In the genomic region with DNA sequence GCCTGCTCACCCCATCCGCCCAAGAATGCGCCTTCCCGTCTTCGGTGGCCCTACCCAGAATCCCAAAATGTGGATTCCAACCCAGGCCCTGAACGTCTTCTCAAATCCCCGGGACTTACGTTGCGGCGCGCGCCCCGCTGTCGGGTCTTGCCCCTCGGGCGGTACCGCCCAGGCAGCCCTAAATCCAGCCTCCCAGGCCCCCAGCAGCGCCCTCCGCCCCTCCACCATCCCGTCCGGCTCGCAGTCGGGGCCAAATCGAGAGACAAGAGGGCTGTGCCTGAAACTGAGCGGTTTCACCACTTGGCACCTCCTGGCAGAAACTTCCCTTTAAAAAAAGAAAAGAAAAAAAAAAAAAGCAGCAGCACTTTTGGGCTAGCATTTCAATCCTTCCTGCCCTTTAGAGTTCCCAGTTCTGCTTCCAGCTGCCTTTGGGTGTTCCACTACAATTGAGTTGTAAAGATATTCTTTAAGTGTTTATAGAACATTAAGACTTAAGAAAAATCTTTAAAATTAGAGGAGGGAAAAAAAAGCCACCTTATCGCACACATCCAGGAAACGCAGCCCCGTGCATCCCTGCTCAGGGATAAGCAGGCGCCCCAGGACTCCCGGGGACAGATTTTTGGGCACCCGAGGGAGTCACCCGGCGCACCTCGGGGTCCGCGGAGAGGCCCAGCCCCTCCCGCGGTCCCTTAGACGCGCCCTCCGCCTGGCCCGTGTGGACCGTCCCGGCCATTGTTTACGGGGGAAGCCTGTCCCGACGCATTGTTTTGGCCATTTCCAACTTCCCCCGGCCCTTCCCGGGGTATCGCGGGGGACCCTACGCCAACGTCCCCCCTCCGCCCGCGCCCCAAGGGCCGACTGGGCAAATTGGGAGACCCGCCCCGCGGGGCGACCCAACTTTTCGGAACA, we compare ENCODE assay signal across 8 cellular contexts. TPM values are rescaled to one million over a fixed set of nuclear protein-coding genes. Genes with fewer than 3 reads are reported as not detected.
DNase-seq lines count a peak whose midpoint lies in the region; ATAC-seq and TF ChIP-seq lines count a peak whose summit lies in the region.

No MANE protein-coding gene starts in this region.

- H4K20me1 ChIP-seq in osteoblast (ENCODE audit: insufficient read depth, low read length), result no peaks in the 10 kb centered on the region

- H3K9me3 ChIP-seq in gastroesophageal sphincter, result no peaks in the 10 kb centered on the region
- no peaks in the 10 kb centered on the region for H3K9me3 ChIP-seq in osteoblast (ENCODE audit: low read depth, low read length)

- no peak for ATAC-seq in activated CD8-positive, alpha-beta T cell treated with anti-CD3 and anti-CD28 coated beads for 36 hours
- ATAC-seq in gastroesophageal sphincter, result peak; percentile 46
- no peak for ATAC-seq in HG03139 (IDR thresholded peaks at IDR 0.05; ENCODE audit: unreplicated experiment)

- intact Hi-C loops in activated CD8-positive, alpha-beta T cell treated with anti-CD3 and anti-CD28 coated beads for 36 hours (cut with micrococcal nuclease), result no loop called here

- TF ChIP-seq CTCF in GM06990 (IDR thresholded peaks at IDR 0.05; ENCODE audit: insufficient read depth, low read length, poor library complexity, severe bottlenecking), result no peak
- no peak for TF ChIP-seq CTCF in activated CD8-positive, alpha-beta T cell treated with anti-CD3 and anti-CD28 coated beads for 36 hours (IDR thresholded peaks at IDR 0.05)
- no peak for TF ChIP-seq CTCF in gastroesophageal sphincter (IDR thresholded peaks at IDR 0.05)
- no peak for TF ChIP-seq CTCF in osteoblast (IDR thresholded peaks at IDR 0.05; ENCODE audit: extremely low read depth, low read depth, low read length)

- no peak overlapping the region for H2AFZ ChIP-seq in osteoblast (ENCODE audit: low read length)

- no peak for TF ChIP-seq EP300 in gastroesophageal sphincter (IDR thresholded peaks at IDR 0.05)

- H3K27ac Mint-ChIP-seq in activated CD8-positive, alpha-beta T cell treated with anti-CD3 and anti-CD28 coated beads for 36 hours, result no peak overlapping the region

- peak overlapping the region; percentile 70 for H3K4me3 Mint-ChIP-seq in activated CD8-positive, alpha-beta T cell treated with anti-CD3 and anti-CD28 coated beads for 36 hours

- H3K4me3 ChIP-seq in GM06990 (replicated peaks; ENCODE audit: low read depth, low read length), result peak overlapping the region; percentile 84
- peak overlapping the region; percentile 86 to 88 for H3K4me3 ChIP-seq in gastroesophageal sphincter
- H3K4me3 ChIP-seq in osteoblast (ENCODE audit: insufficient read depth, low read length), result peak overlapping the region; percentile 76

- H3K4me1 ChIP-seq in gastroesophageal sphincter (peaks cover 0 to 49% (median 0%) of the 10 kb centered on the region in 3 donors), osteoblast (ENCODE audit: insufficient read depth, low read length) (no peaks in the 10 kb centered on the region)

- POLR2A ChIA-PET in activated CD8-positive, alpha-beta T cell treated with anti-CD3 and anti-CD28 coated beads for 36 hours (lab: Charles Lee), result interaction anchor here (0.9 kb wide), 1 partner anchor 93 kb away, joined by 3 read pairs; no protein-coding TSS in a partner anchor

- no peak for TF ChIP-seq POLR2A in gastroesophageal sphincter (IDR thresholded peaks at IDR 0.05)

- WGBS in gastroesophageal sphincter (ENCODE audit: low coverage in 1 of 2), 2 donors, result 0 to 11% methylated on average over 8 to 13 of the region's 61 CpGs

- H3K9me3 Mint-ChIP-seq in activated CD8-positive, alpha-beta T cell treated with anti-CD3 and anti-CD28 coated beads for 36 hours, result no peaks in the 10 kb centered on the region

- peak overlapping the region; percentile 85 for H3K4me2 ChIP-seq in osteoblast (ENCODE audit: insufficient read depth, low read length)

- in situ Hi-C loops in KBM-7 (cut with MboI; ENCODE audit: low pct_unique_long_range_greater_than_20kb, low sequenced_read_pairs), result no loop called here

- H3K36me3 ChIP-seq in GM06990 (ENCODE audit: control insufficient read depth, insufficient read depth, low read length) (no peaks in the 10 kb centered on the region), gastroesophageal sphincter (no peaks in the 10 kb centered on the region), osteoblast (ENCODE audit: insufficient read depth, low read length) (no peaks in the 10 kb centered on the region)

- peaks cover 9% of the 10 kb centered on the region for H3K27me3 Mint-ChIP-seq in activated CD8-positive, alpha-beta T cell treated with anti-CD3 and anti-CD28 coated beads for 36 hours

- CTCF ChIA-PET in activated CD8-positive, alpha-beta T cell treated with anti-CD3 and anti-CD28 coated beads for 36 hours (lab: Charles Lee), result no interaction called here

- peak; percentile 76 for DNase-seq in GM06990 (ENCODE audit: extremely low read depth, insufficient read length)
- DNase-seq in KBM-7, result peak; percentile 73
- DNase-seq in activated CD8-positive, alpha-beta T cell treated with anti-CD3 and anti-CD28 coated beads for 36 hours, result no peak
- peak; percentile 72 for DNase-seq in osteoblast (ENCODE audit: insufficient read length, low spot score, missing footprints)
- no peak for DNase-seq in NCI-H510A treated with DMSO at 0.1 percent for 48 hours (lab: John Stamatoyannopoulos, UW)
- DNase-seq in effector CD8-positive, alpha-beta T cell (lab: John Stamatoyannopoulos, UW), result no peak

- peaks cover 32% of the 10 kb centered on the region for H3K4me1 Mint-ChIP-seq in activated CD8-positive, alpha-beta T cell treated with anti-CD3 and anti-CD28 coated beads for 36 hours (ENCODE audit: low read depth)

- H3K27ac ChIP-seq in gastroesophageal sphincter, result peak overlapping the region; percentile 90 to 98 (median 94)
- H3K27ac ChIP-seq in osteoblast (ENCODE audit: low read depth, low read length), result no peak overlapping the region

- H3K79me2 ChIP-seq in osteoblast (ENCODE audit: insufficient read depth, low read length), result peaks cover 12% of the 10 kb centered on the region

- H3K27me3 ChIP-seq in GM06990 (replicated peaks; ENCODE audit: control insufficient read depth, insufficient read depth, low read length) (no peaks in the 10 kb centered on the region), gastroesophageal sphincter (peaks cover 24% of the 10 kb centered on the region), osteoblast (ENCODE audit: insufficient read depth, low read length) (peaks cover 27% of the 10 kb centered on the region)

- H3K36me3 Mint-ChIP-seq in activated CD8-positive, alpha-beta T cell treated with anti-CD3 and anti-CD28 coated beads for 36 hours (ENCODE audit: low read depth), result no peaks in the 10 kb centered on the region

RNA-seq across cellular contexts. Expression of gene KCNJ4, which starts 57.6 kb away (rescaled TPM):
- total RNA-seq in activated CD8-positive, alpha-beta T cell treated with anti-CD3 and anti-CD28 coated beads for 36 hours, result not detected
- total RNA-seq in gastroesophageal sphincter, result not detected
- not detected in 2 replicates for total RNA-seq in osteoblast

Comparison
In these comparisons a context has a peak if more than half of its experiments do, and no peak if none do; other contexts are left out.
1. DNase-seq: peak in GM06990 (single experiment), KBM-7 (single experiment) and osteoblast (single experiment); none in activated CD8-positive, alpha-beta T cell treated with anti-CD3 and anti-CD28 coated beads for 36 hours (single experiment), NCI-H510A treated with DMSO at 0.1 percent for 48 hours (single experiment) and effector CD8-positive, alpha-beta T cell (single experiment).
2. Peak in every context shown above with its lines, with median percentiles within 50 percentile points of each other: H3K4me3 ChIP-seq.